9 cellular contexts compared by ENCODE assay signal in the genomic region with DNA sequence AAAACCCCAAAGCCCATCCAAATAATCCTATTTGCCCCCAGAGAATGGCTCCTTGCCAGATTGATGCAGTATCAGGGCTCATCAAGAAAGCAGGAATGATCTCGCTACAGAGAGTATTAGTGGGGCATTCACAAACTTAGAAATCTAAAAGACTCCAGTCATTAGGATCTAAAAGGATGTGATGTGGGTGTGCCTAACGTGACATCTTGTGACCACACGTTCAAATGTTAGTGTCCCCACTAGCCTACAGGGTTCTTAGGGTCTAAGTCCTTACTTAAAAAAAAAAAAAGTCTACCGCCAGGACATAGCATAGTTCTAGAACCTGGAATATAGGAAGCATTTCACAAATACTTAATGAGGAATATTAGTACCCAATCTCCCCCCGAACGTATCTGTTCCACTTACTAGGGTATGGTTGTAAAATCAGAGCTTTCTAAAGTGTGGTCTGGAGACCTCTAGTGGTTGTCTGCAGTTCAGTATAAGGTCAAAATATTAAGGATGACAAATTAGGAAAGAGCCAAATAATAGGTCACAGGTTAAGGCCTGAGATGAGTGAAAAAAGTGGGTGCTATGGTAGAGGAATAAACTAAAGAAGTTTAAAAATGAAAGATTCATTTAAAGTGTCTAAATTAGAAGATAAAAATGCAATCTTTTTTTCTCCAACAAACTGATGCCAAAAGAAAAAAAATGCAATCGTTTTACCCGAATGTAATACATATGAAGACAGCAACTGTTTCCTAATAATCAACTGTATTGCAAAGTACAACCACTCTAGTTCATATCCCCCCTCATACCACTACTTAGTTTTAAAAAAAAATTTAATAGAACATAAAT.
DNase-seq lines count a peak whose midpoint lies in the region; ATAC-seq and TF ChIP-seq lines count a peak whose summit lies in the region.
"Had no signal": no experiment of that assay in that cellular context is flagged by ENCODE, and none has a peak within 500 bp of the region (broad histone marks: within the 10 kb centered on the region; RNA-seq: fewer than 3 reads in every experiment).

No MANE protein-coding gene starts in this region.

- TF ChIP-seq CTCF in RWPE2 (IDR thresholded peaks at IDR 0.05; ENCODE audit: poor library complexity, severe bottlenecking) (peak; percentile 94), foreskin fibroblast (IDR thresholded peaks at IDR 0.05; ENCODE audit: low read depth, low read length) (peak; percentile 77), tibial artery (IDR thresholded peaks at IDR 0.05) (peak; percentile 10 to 26)

- no peaks in the 10 kb centered on the region for H3K9me3 ChIP-seq in RWPE2 (ENCODE audit: severe bottlenecking)
- no peaks in the 10 kb centered on the region for H3K9me3 ChIP-seq in tibial artery

- ATAC-seq in HG02870 (IDR thresholded peaks at IDR 0.05; ENCODE audit: unreplicated experiment) (peak; percentile 48), RWPE2 (ENCODE audit: low read depth) (peak; percentile 78)

- H3K4me1 ChIP-seq in RWPE2 (ENCODE audit: insufficient read depth, poor library complexity, severe bottlenecking) = no peaks in the 10 kb centered on the region
- H3K4me1 ChIP-seq in tibial artery = peaks cover 0 to 12% (median 0%) of the 10 kb centered on the region in 4 donors

- intact Hi-C loops in tibial artery (cut with DNase I; ENCODE audit: low total_unique reads) = no loop called here

- H3K27me3 ChIP-seq in RWPE2 (ENCODE audit: insufficient read depth, poor library complexity, severe bottlenecking) = no peaks in the 10 kb centered on the region
- H3K27me3 ChIP-seq in tibial artery = no peaks in the 10 kb centered on the region

- DNase-seq in DMS79 (lab: John Stamatoyannopoulos, UW) = peak; percentile 1
- DNase-seq in RWPE2 (ENCODE audit: low spot score) = no peak
- DNase-seq in foreskin fibroblast = peak; percentile 9 to 57
- DNase-seq in tibial artery = no peak
- no peak for DNase-seq in 8988T
- DNase-seq in stimulated activated naive CD4-positive, alpha-beta T cell (lab: John Stamatoyannopoulos, UW) = no peak
- DNase-seq in HuH-7.5 (ENCODE audit: low spot score) = no peak
- DNase-seq: naive B cell had no signal

- no peak overlapping the region for H3K27ac ChIP-seq in RWPE2 (ENCODE audit: poor library complexity, severe bottlenecking)
- H3K27ac ChIP-seq in tibial artery = no peak overlapping the region

- no peaks in the 10 kb centered on the region for H3K36me3 ChIP-seq in RWPE2 (ENCODE audit: low read depth)
- H3K36me3 ChIP-seq in tibial artery = no peaks in the 10 kb centered on the region

- H3K4me3 ChIP-seq in RWPE2 (ENCODE audit: severe bottlenecking) (no peak overlapping the region), foreskin fibroblast (ENCODE audit: low read depth in 1 of 2, low read length in 2 of 2) (no peak overlapping the region), tibial artery (no peak overlapping the region)

Comparison
In these comparisons a context has a peak if more than half of its experiments do, and no peak if none do; other contexts are left out.
1. DNase-seq: peak in DMS79 (single experiment) and foreskin fibroblast (2 of 2); none in RWPE2 (single experiment), tibial artery (0 of 2), 8988T (single experiment), stimulated activated naive CD4-positive, alpha-beta T cell (0 of 6) and HuH-7.5 (single experiment).
2. CTCF ChIP-seq: peak in every context shown above with its lines; median percentile 94 in RWPE2; 77 in foreskin fibroblast; 18 in tibial artery.